ENCODE assay signal across 39 cellular contexts in the genomic region with DNA sequence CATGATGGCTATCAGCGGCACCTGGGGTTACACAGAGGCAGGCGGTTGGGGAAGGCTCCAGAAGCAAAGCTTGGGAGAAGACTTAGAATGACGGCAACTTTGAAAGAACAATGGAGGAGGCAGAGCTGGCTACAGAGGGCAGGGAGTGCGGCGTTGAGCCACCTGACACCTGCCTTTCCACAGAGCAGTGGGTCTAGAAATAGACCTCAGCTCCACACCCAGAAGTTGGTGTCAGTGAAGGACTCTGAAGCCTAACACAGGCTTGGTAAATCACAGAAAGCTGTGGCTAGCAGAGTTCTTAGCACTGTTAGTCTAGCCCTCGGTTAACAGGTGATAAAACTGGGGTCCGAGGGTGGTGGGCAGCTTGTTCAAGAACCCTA. TPM values are rescaled to one million over a fixed set of nuclear protein-coding genes. Genes with fewer than 3 reads are reported as not detected.
"Had no signal": no experiment of that assay in that cellular context is flagged by ENCODE, and none has a peak within 500 bp of the region (broad histone marks: within the 10 kb centered on the region; RNA-seq: fewer than 3 reads in every experiment).

No MANE protein-coding gene starts in this region.

- H3K36me3 ChIP-seq: ascending aorta, brain microvascular endothelial cell, breast epithelium had no signal

- H3K27ac ChIP-seq: ascending aorta, body of pancreas, brain microvascular endothelial cell, breast epithelium, VCaP had no signal

- H3K27me3 Mint-ChIP-seq: activated CD8-positive, alpha-beta T cell treated with anti-CD3 and anti-CD28 coated beads for 36 hours; activated naive CD4-positive, alpha-beta T cell treated with anti-CD3 and anti-CD28 coated beads, Interleukin-2, amount 50 U/mL, for 24 hours; activated naive CD8-positive, alpha-beta T cell; activated naive CD8-positive, alpha-beta T cell treated with anti-CD3 and anti-CD28 coated beads, Interleukin-2, amount 50 U/mL, for 24 hours had no signal

- DNase-seq: activated B cell treated with CpG ODN at 0.5 μM for 24 hours; activated CD4-positive, alpha-beta memory T cell treated with anti-CD3 and anti-CD28 coated beads for 36 hours; activated CD4-positive, alpha-beta T cell treated with anti-CD3 and anti-CD28 coated beads for 4 hours; activated CD4-positive, alpha-beta T cell treated with anti-CD3 and anti-CD28 coated beads, Interleukin-2, amount 10 ng/mL, durations not matched to agents 24 days and 14 days; activated CD4-positive, alpha-beta T cell treated with anti-CD3 and anti-CD28 coated beads, Interleukin-2, amount 50 U/mL, for 1 hour; activated CD4-positive, alpha-beta T cell treated with anti-CD3 and anti-CD28 coated beads, Interleukin-2, amount 50 U/mL, for 4 hours; activated CD4-positive, CD25-positive, alpha-beta regulatory T cell treated with anti-CD3 and anti-CD28 coated beads, Interleukin-2, amount 50 U/mL, for 72 hours; activated CD8-positive, alpha-beta memory T cell treated with anti-CD3 and anti-CD28 coated beads, Interleukin-2, amount 50 U/mL, for 4 hours; activated CD8-positive, alpha-beta T cell treated with anti-CD3 and anti-CD28 coated beads for 36 hours; activated effector memory CD4-positive, alpha-beta T cell treated with anti-CD3 and anti-CD28 coated beads, Interleukin-2, amount 50 U/mL, for 16 hours; activated gamma-delta T cell treated with Interleukin-2 at 50 U/mL for 16 hours; activated naive CD4-positive, alpha-beta T cell; activated naive CD4-positive, alpha-beta T cell treated with anti-CD3 and anti-CD28 coated beads, Interleukin-2, amount 10 ng/mL, durations not matched to agents 7 days and 5 days; activated naive CD8-positive, alpha-beta T cell treated with anti-CD3 and anti-CD28 coated beads, Interleukin-2, amount 10 ng/mL, durations not matched to agents 7 days and 5 days; activated naive CD8-positive, alpha-beta T cell treated with anti-CD3 and anti-CD28 coated beads, Interleukin-2, amount 50 U/mL, for 24 hours; activated T-cell treated with anti-CD3 and anti-CD28 coated beads for 4 hours; activated T-cell treated with anti-CD3 and anti-CD28 coated beads, Interleukin-2, amount 50 U/mL, for 1 hour; activated T-cell treated with anti-CD3 and anti-CD28 coated beads, Interleukin-2, amount 50 U/mL, for 4 hours; activated T-cell treated with anti-CD3 and anti-CD28 coated beads, Interleukin-2, amount 50 U/mL, for 72 hours; amygdala; anterior cingulate cortex; brain microvascular endothelial cell; central memory CD4-positive, alpha-beta T cell; T-helper 1 cell; T-helper 2 cell; T-helper 9 cell had no signal

- H3K4me1 Mint-ChIP-seq: activated naive CD4-positive, alpha-beta T cell treated with anti-CD3 and anti-CD28 coated beads, Interleukin-2, amount 10 ng/mL, durations not matched to agents 7 days and 5 days; activated naive CD4-positive, alpha-beta T cell treated with anti-CD3 and anti-CD28 coated beads, Interleukin-2, amount 50 U/mL, for 24 hours; activated naive CD8-positive, alpha-beta T cell treated with anti-CD3 and anti-CD28 coated beads, Interleukin-2, amount 10 ng/mL, durations not matched to agents 7 days and 5 days had no signal

- ATAC-seq: activated CD8-positive, alpha-beta T cell treated with anti-CD3 and anti-CD28 coated beads for 36 hours; activated naive CD8-positive, alpha-beta T cell treated with anti-CD3 and anti-CD28 coated beads, Interleukin-2, amount 50 U/mL, for 24 hours; activated T-cell treated with anti-CD3 and anti-CD28 coated beads, Interleukin-2, amount 50 U/mL, for 4 hours; activated T-cell treated with anti-CD3 and anti-CD28 coated beads, Interleukin-2, amount 50 U/mL, for 72 hours; activated T-helper 17 cell treated with anti-CD3 and anti-CD28 coated beads, Interleukin-2, amount 50 U/mL, for 72 hours had no signal

- H3K4me3 Mint-ChIP-seq: activated B cell treated with CpG ODN at 0.5 μM for 24 hours; activated CD4-positive, alpha-beta memory T cell treated with anti-CD3 and anti-CD28 coated beads for 36 hours; activated CD4-positive, alpha-beta T cell treated with anti-CD3 and anti-CD28 coated beads, Interleukin-2, amount 10 ng/mL, durations not matched to agents 24 days and 14 days; activated CD8-positive, alpha-beta T cell treated with anti-CD3 and anti-CD28 coated beads for 36 hours; activated naive CD4-positive, alpha-beta T cell treated with anti-CD3 and anti-CD28 coated beads, Interleukin-2, amount 10 ng/mL, durations not matched to agents 7 days and 5 days; activated naive CD4-positive, alpha-beta T cell treated with anti-CD3 and anti-CD28 coated beads, Interleukin-2, amount 50 U/mL, for 24 hours; activated naive CD8-positive, alpha-beta T cell; activated naive CD8-positive, alpha-beta T cell treated with anti-CD3 and anti-CD28 coated beads, Interleukin-2, amount 10 ng/mL, durations not matched to agents 7 days and 5 days; activated naive CD8-positive, alpha-beta T cell treated with anti-CD3 and anti-CD28 coated beads, Interleukin-2, amount 50 U/mL, for 24 hours; activated T-cell treated with anti-CD3 and anti-CD28 coated beads, Interleukin-2, amount 50 U/mL, for 4 hours; activated T-cell treated with anti-CD3 and anti-CD28 coated beads, Interleukin-2, amount 50 U/mL, for 72 hours; activated T-helper 1 cell treated with anti-CD3 and anti-CD28 coated beads, Interleukin-12 subunit alpha, Interleukin-12 subunit beta, Interleukin-2, Interleukin-4 antibody, amounts not matched to agents 30 ng/mL and 10 ng/mL and 1 ng/mL, durations not matched to agents 14 hours and 24 hours and 36 hours; activated T-helper 17 cell treated with anti-CD3 and anti-CD28 coated beads, Interleukin-2, amount 50 U/mL, for 72 hours; T-helper 1 cell treated with Interleukin-12 subunit alpha and Interleukin-12 subunit beta and Interleukin-4 antibody, amounts not matched to agents 30 μg/mL and 1 μg/mL, for 36 hours; T-helper 2 cell treated with Interferon-gamma antibody and Interleukin-4, amounts not matched to agents 5 μg/mL and 100 μg/mL, for 36 hours had no signal

- H3K36me3 Mint-ChIP-seq: activated CD4-positive, alpha-beta memory T cell treated with anti-CD3 and anti-CD28 coated beads for 36 hours; activated naive CD4-positive, alpha-beta T cell treated with anti-CD3 and anti-CD28 coated beads, Interleukin-2, amount 10 ng/mL, durations not matched to agents 7 days and 5 days; activated naive CD4-positive, alpha-beta T cell treated with anti-CD3 and anti-CD28 coated beads, Interleukin-2, amount 50 U/mL, for 24 hours; activated naive CD8-positive, alpha-beta T cell; activated naive CD8-positive, alpha-beta T cell treated with anti-CD3 and anti-CD28 coated beads, Interleukin-2, amount 10 ng/mL, durations not matched to agents 7 days and 5 days had no signal

- H3K9me3 ChIP-seq: ascending aorta, body of pancreas, breast epithelium had no signal

- H3K9me3 Mint-ChIP-seq: activated B cell treated with CpG ODN at 0.5 μM for 24 hours; activated CD4-positive, alpha-beta memory T cell treated with anti-CD3 and anti-CD28 coated beads for 36 hours; activated CD4-positive, alpha-beta T cell treated with anti-CD3 and anti-CD28 coated beads, Interleukin-2, amount 10 ng/mL, durations not matched to agents 24 days and 14 days; activated CD8-positive, alpha-beta T cell treated with anti-CD3 and anti-CD28 coated beads for 36 hours; activated naive CD4-positive, alpha-beta T cell treated with anti-CD3 and anti-CD28 coated beads, Interleukin-2, amount 10 ng/mL, durations not matched to agents 7 days and 5 days; activated naive CD4-positive, alpha-beta T cell treated with anti-CD3 and anti-CD28 coated beads, Interleukin-2, amount 50 U/mL, for 24 hours; activated naive CD8-positive, alpha-beta T cell treated with anti-CD3 and anti-CD28 coated beads, Interleukin-2, amount 10 ng/mL, durations not matched to agents 7 days and 5 days; activated naive CD8-positive, alpha-beta T cell treated with anti-CD3 and anti-CD28 coated beads, Interleukin-2, amount 50 U/mL, for 24 hours; activated T-cell treated with anti-CD3 and anti-CD28 coated beads, Interleukin-2, amount 50 U/mL, for 4 hours; activated T-cell treated with anti-CD3 and anti-CD28 coated beads, Interleukin-2, amount 50 U/mL, for 72 hours; activated T-helper 1 cell treated with anti-CD3 and anti-CD28 coated beads, Interleukin-12 subunit alpha, Interleukin-12 subunit beta, Interleukin-2, Interleukin-4 antibody, amounts not matched to agents 30 ng/mL and 10 ng/mL and 1 ng/mL, durations not matched to agents 14 hours and 24 hours and 36 hours; activated T-helper 17 cell treated with anti-CD3 and anti-CD28 coated beads, Interleukin-2, amount 50 U/mL, for 72 hours; T-helper 1 cell treated with Interleukin-12 subunit alpha and Interleukin-12 subunit beta and Interleukin-4 antibody, amounts not matched to agents 30 μg/mL and 1 μg/mL, for 36 hours; T-helper 2 cell treated with Interferon-gamma antibody and Interleukin-4, amounts not matched to agents 5 μg/mL and 100 μg/mL, for 36 hours had no signal

- H3K4me1 ChIP-seq: ascending aorta, breast epithelium had no signal

- H3K27ac Mint-ChIP-seq: activated B cell treated with CpG ODN at 0.5 μM for 24 hours; activated CD4-positive, alpha-beta memory T cell treated with anti-CD3 and anti-CD28 coated beads for 36 hours; activated CD4-positive, alpha-beta T cell treated with anti-CD3 and anti-CD28 coated beads, Interleukin-2, amount 10 ng/mL, durations not matched to agents 24 days and 14 days; activated CD8-positive, alpha-beta T cell treated with anti-CD3 and anti-CD28 coated beads for 36 hours; activated naive CD4-positive, alpha-beta T cell treated with anti-CD3 and anti-CD28 coated beads, Interleukin-2, amount 10 ng/mL, durations not matched to agents 7 days and 5 days; activated naive CD8-positive, alpha-beta T cell; activated naive CD8-positive, alpha-beta T cell treated with anti-CD3 and anti-CD28 coated beads, Interleukin-2, amount 10 ng/mL, durations not matched to agents 7 days and 5 days; activated naive CD8-positive, alpha-beta T cell treated with anti-CD3 and anti-CD28 coated beads, Interleukin-2, amount 50 U/mL, for 24 hours; activated T-cell treated with anti-CD3 and anti-CD28 coated beads, Interleukin-2, amount 50 U/mL, for 72 hours; activated T-helper 1 cell treated with anti-CD3 and anti-CD28 coated beads, Interleukin-12 subunit alpha, Interleukin-12 subunit beta, Interleukin-2, Interleukin-4 antibody, amounts not matched to agents 30 ng/mL and 10 ng/mL and 1 ng/mL, durations not matched to agents 14 hours and 24 hours and 36 hours; activated T-helper 17 cell treated with anti-CD3 and anti-CD28 coated beads, Interleukin-2, amount 50 U/mL, for 72 hours; T-helper 1 cell treated with Interleukin-12 subunit alpha and Interleukin-12 subunit beta and Interleukin-4 antibody, amounts not matched to agents 30 μg/mL and 1 μg/mL, for 36 hours; T-helper 2 cell treated with Interferon-gamma antibody and Interleukin-4, amounts not matched to agents 5 μg/mL and 100 μg/mL, for 36 hours had no signal

- H3K27me3 ChIP-seq: ascending aorta, body of pancreas, breast epithelium had no signal

- H3K4me3 ChIP-seq: ascending aorta, body of pancreas, breast epithelium had no signal

RNA-seq across cellular contexts. Expression of gene PLA2G4E, which starts 25.4 kb away (rescaled TPM):
- total RNA-seq: activated B cell treated with CpG ODN at 0.5 μM for 24 hours; activated CD4-positive, alpha-beta memory T cell treated with anti-CD3 and anti-CD28 coated beads for 36 hours; activated CD4-positive, alpha-beta T cell treated with anti-CD3 and anti-CD28 coated beads, Interleukin-2, amount 10 ng/mL, durations not matched to agents 24 days and 14 days; activated CD8-positive, alpha-beta memory T cell treated with anti-CD3 and anti-CD28 coated beads for 36 hours; activated CD8-positive, alpha-beta T cell treated with anti-CD3 and anti-CD28 coated beads for 36 hours; activated naive CD8-positive, alpha-beta T cell treated with anti-CD3 and anti-CD28 coated beads, Interleukin-2, amount 10 ng/mL, durations not matched to agents 7 days and 5 days; activated T-cell treated with anti-CD3 and anti-CD28 coated beads, Interleukin-2, amount 50 U/mL, for 4 hours; activated T-cell treated with anti-CD3 and anti-CD28 coated beads, Interleukin-2, amount 50 U/mL, for 72 hours; activated T-helper 1 cell treated with anti-CD3 and anti-CD28 coated beads, Interleukin-12 subunit alpha, Interleukin-12 subunit beta, Interleukin-2, Interleukin-4 antibody, amounts not matched to agents 30 ng/mL and 10 ng/mL and 1 ng/mL, durations not matched to agents 14 hours and 24 hours and 36 hours; ascending aorta; body of pancreas; breast epithelium; cerebellum had no signal
- polyA plus RNA-seq: adipose tissue had no signal
